In genomic region chr7:50092579-50093411, GRCh38 we compare ENCODE assay signal across 8 cellular contexts. TPM values are rescaled to one million over a fixed set of nuclear protein-coding genes. Genes with fewer than 3 reads are reported as not detected.
DNase-seq lines count a peak whose midpoint lies in the region; ATAC-seq and TF ChIP-seq lines count a peak whose summit lies in the region.

Gene ZPBP, minus strand, starts transcription at chr7:50093246. Its CDS starts 52 bp downstream, at chr7:50093194.

- peak within 1 kb of the TSS; percentile 44 for H3K4me3 ChIP-seq in epithelial cell of esophagus (ENCODE audit: low read length)
- H3K4me3 ChIP-seq in naive thymus-derived CD4-positive, alpha-beta T cell (ENCODE audit: low read length): peak within 1 kb of the TSS; percentile 59

- H3K4me3 Mint-ChIP-seq in naive thymus-derived CD4-positive, alpha-beta T cell: peak within 1 kb of the TSS; percentile 85 to 96 (median 89)

- no peaks in the 10 kb centered on the region for H3K27me3 ChIP-seq in naive thymus-derived CD4-positive, alpha-beta T cell (ENCODE audit: control insufficient read depth in 2 of 2, insufficient read depth in 2 of 2, low read length in 2 of 2)

- peaks cover 8 to 22% (median 10%) of the 10 kb centered on the region in 7 donors for H3K4me1 Mint-ChIP-seq in naive thymus-derived CD4-positive, alpha-beta T cell

- CTCF ChIA-PET in naive thymus-derived CD4-positive, alpha-beta T cell (lab: Charles Lee): interaction anchor here (0.5 to 3.3 kb wide), 28 partner anchors 11 to 1070 kb away, joined by 3 to 33 read pairs (median 4); no protein-coding TSS in a partner anchor

- no peaks in the 10 kb centered on the region for H3K36me3 ChIP-seq in naive thymus-derived CD4-positive, alpha-beta T cell (ENCODE audit: control insufficient read depth in 2 of 3, insufficient read depth in 3 of 3, low read length in 3 of 3)

- peak within 1 kb of the TSS; percentile 62 for H3K27ac ChIP-seq in naive thymus-derived CD4-positive, alpha-beta T cell (ENCODE audit: low read depth, low read length)

- POLR2A ChIA-PET in naive thymus-derived CD4-positive, alpha-beta T cell (lab: Charles Lee): interaction anchor here (0.6 to 1.4 kb wide), 5 partner anchors 12 to 1069 kb away, joined by 3 to 5 read pairs (median 3); no protein-coding TSS in a partner anchor

- no peaks in the 10 kb centered on the region for H3K9me3 ChIP-seq in naive thymus-derived CD4-positive, alpha-beta T cell (ENCODE audit: control insufficient read depth in 2 of 3, low read length in 3 of 3)

- no peaks in the 10 kb centered on the region for H3K4me1 ChIP-seq in naive thymus-derived CD4-positive, alpha-beta T cell (ENCODE audit: control insufficient read depth in 2 of 2, insufficient read depth in 2 of 2, low read length in 2 of 2)

- peaks cover 0 to 2% (median 0%) of the 10 kb centered on the region in 11 donors for H3K9me3 Mint-ChIP-seq in naive thymus-derived CD4-positive, alpha-beta T cell

- peaks cover 0 to 27% (median 0%) of the 10 kb centered on the region in 5 donors for H3K27me3 Mint-ChIP-seq in naive thymus-derived CD4-positive, alpha-beta T cell

- ATAC-seq in GM18907 (IDR thresholded peaks at IDR 0.05; ENCODE audit: unreplicated experiment): peak; percentile 82
- peak; percentile 62 for ATAC-seq in HG03108 (IDR thresholded peaks at IDR 0.05; ENCODE audit: unreplicated experiment)
- peak; percentile 88 for ATAC-seq in naive thymus-derived CD4-positive, alpha-beta T cell

- DNase-seq in Ammon's horn (ENCODE audit: low spot score): peak; percentile 67
- DNase-seq in NCI-H510A (lab: John Stamatoyannopoulos, UW): peak; percentile 13
- peak; percentile 86 for DNase-seq in activated CD8-positive, alpha-beta memory T cell treated with anti-CD3 and anti-CD28 coated beads for 24 hours
- DNase-seq in epithelial cell of esophagus (ENCODE audit: low read depth): peak; percentile 57
- peak in 8 of 9 donors; percentile 34 to 77 (median 70) for DNase-seq in naive thymus-derived CD4-positive, alpha-beta T cell
- DNase-seq in stromal cell of bone marrow (ENCODE audit: low read depth): peak; percentile 8

- intact Hi-C loops in naive thymus-derived CD4-positive, alpha-beta T cell (cut with micrococcal nuclease): loop anchor here (1.0 to 5.0 kb wide), 17 partner anchors 23 to 1275 kb away; no protein-coding TSS in a partner anchor

- peak; percentile 71 for TF ChIP-seq CTCF in epithelial cell of esophagus (IDR thresholded peaks at IDR 0.05; ENCODE audit: insufficient read depth, low read depth, low read length, missing control alignments)

- H3K27ac Mint-ChIP-seq in naive thymus-derived CD4-positive, alpha-beta T cell: peak within 1 kb of the TSS; percentile 62 to 93 (median 88)

- H3K36me3 Mint-ChIP-seq in naive thymus-derived CD4-positive, alpha-beta T cell: no peaks in the 10 kb centered on the region

RNA-seq across cellular contexts. Expression of gene ZPBP, which starts in this region (rescaled TPM):
- total RNA-seq in naive thymus-derived CD4-positive, alpha-beta T cell: not detected
- not detected for polyA plus RNA-seq in naive thymus-derived CD4-positive, alpha-beta T cell

Comparison
In these comparisons a context has a peak if more than half of its experiments do, and no peak if none do; other contexts are left out.
1. Peak in every context shown above with its lines: DNase-seq, ATAC-seq, H3K4me3 ChIP-seq and H3K27ac ChIP-seq.
2. Peak in DNase-seq, ATAC-seq, H3K4me3 ChIP-seq and H3K27ac ChIP-seq in naive thymus-derived CD4-positive, alpha-beta T cell; RNA of the gene not detected or under 1 TPM.
3. DNase-seq: peak in every context shown above with its lines; median percentile 86 in activated CD8-positive, alpha-beta memory T cell treated with anti-CD3 and anti-CD28 coated beads for 24 hours; 70 in naive thymus-derived CD4-positive, alpha-beta T cell; 67 in Ammon's horn; 57 in epithelial cell of esophagus; 13 in NCI-H510A; 8 in stromal cell of bone marrow.